ENCODE assay signal across 19 cellular contexts in genomic region chr2:200913654-200914053, GRCh38. TPM values are rescaled to one million over a fixed set of nuclear protein-coding genes. Genes with fewer than 3 reads are reported as not detected.
DNase-seq lines count a peak whose midpoint lies in the region; ATAC-seq, FAIRE-seq and TF ChIP-seq lines count a peak whose summit lies in the region.
"Had no signal": no experiment of that assay in that cellular context is flagged by ENCODE, and none has a peak within 500 bp of the region (broad histone marks: within the 10 kb centered on the region; RNA-seq: fewer than 3 reads in every experiment).

No MANE protein-coding gene starts in this region.

- H3K79me2 ChIP-seq in GM23248 (ENCODE audit: insufficient read depth) (no peaks in the 10 kb centered on the region), astrocyte (ENCODE audit: insufficient read depth, low read length) (no peaks in the 10 kb centered on the region)

- peak; percentile 72 for DNase-seq in AG08395 (ENCODE audit: low spot score)
- DNase-seq in GM23248 = peak; percentile 82
- peak; percentile 60 for DNase-seq in astrocyte (ENCODE audit: low read depth)
- DNase-seq in kidney glomerular epithelial cell (lab: John Stamatoyannopoulos, UW) = peak; percentile 37
- DNase-seq in activated CD4-positive, alpha-beta T cell treated with anti-CD3 and anti-CD28 coated beads for 48 hours = no peak
- DNase-seq in esophagus muscularis mucosa (ENCODE audit: extremely low spot score) = no peak
- DNase-seq in BE2C = no peak
- DNase-seq: activated CD8-positive, alpha-beta memory T cell treated with anti-CD3 and anti-CD28 coated beads, Interleukin-2, amount 50 U/mL, for 48 hours; activated naive CD8-positive, alpha-beta T cell treated with anti-CD3 and anti-CD28 coated beads, Interleukin-2, amount 50 U/mL, for 24 hours; islet precursor cell; NCI-H1092 treated with DMSO at 0.1 percent for 48 hours; NCI-H2227 treated with DMSO at 0.1 percent for 48 hours; psoas muscle; stimulated activated CD4-positive, alpha-beta T cell treated with anti-CD3 and anti-CD28 coated beads, Interleukin-1b, Interleukin-23, amount 100 ng/mL, for 48 hours; stimulated activated CD8-positive, alpha-beta memory T cell treated with anti-CD3 and anti-CD28 coated beads, Interleukin-4, amount 100 ng/mL, for 48 hours had no signal

- H3K27ac ChIP-seq in GM23248 (peak overlapping the region; percentile 76), astrocyte (ENCODE audit: low read depth, low read length) (no peak overlapping the region), esophagus muscularis mucosa (replicated peaks in 1 of 4) (no peak overlapping the region)
- H3K27ac ChIP-seq: psoas muscle, tibial nerve had no signal

- intact Hi-C loops in esophagus muscularis mucosa (cut with DNase I) = no loop called here

- FAIRE-seq in astrocyte (lab: Jason Lieb, UNC) = no peak
- FAIRE-seq: GM19239 had no signal

- H3K36me3 ChIP-seq in GM23248 (ENCODE audit: low read depth) (peaks cover 27% of the 10 kb centered on the region), astrocyte (ENCODE audit: insufficient read depth, low read length) (peaks cover 31% of the 10 kb centered on the region), esophagus muscularis mucosa (peaks cover 52 to 95% (median 71%) of the 10 kb centered on the region in 4 donors), BE2C (peaks cover 65% of the 10 kb centered on the region)

- no peaks in the 10 kb centered on the region for H3K9me2 ChIP-seq in GM23248 (ENCODE audit: insufficient read depth)

- H3K36me3 Mint-ChIP-seq in astrocyte (ENCODE audit: low read depth, unreplicated experiment) = peaks cover 7% of the 10 kb centered on the region

- TF ChIP-seq POLR2A in esophagus muscularis mucosa (IDR thresholded peaks at IDR 0.05; ENCODE audit: low read depth) = no peak

- H3K4me1 ChIP-seq in GM23248 (ENCODE audit: insufficient read depth) (peaks cover 14% of the 10 kb centered on the region), astrocyte (ENCODE audit: insufficient read depth, low read length) (no peaks in the 10 kb centered on the region), esophagus muscularis mucosa (no peaks in the 10 kb centered on the region), BE2C (no peaks in the 10 kb centered on the region)
- H3K4me1 ChIP-seq: psoas muscle, tibial nerve had no signal

- no peak overlapping the region for H3K4me3 Mint-ChIP-seq in astrocyte (ENCODE audit: unreplicated experiment)
- H3K4me3 Mint-ChIP-seq: activated naive CD8-positive, alpha-beta T cell treated with anti-CD3 and anti-CD28 coated beads, Interleukin-2, amount 50 U/mL, for 24 hours; CD14-positive monocyte had no signal

- no peak for TF ChIP-seq EP300 in esophagus muscularis mucosa (IDR thresholded peaks at IDR 0.05)

- ATAC-seq in GM21786 (IDR thresholded peaks at IDR 0.05; ENCODE audit: unreplicated experiment) = no peak
- ATAC-seq: activated naive CD8-positive, alpha-beta T cell treated with anti-CD3 and anti-CD28 coated beads, Interleukin-2, amount 50 U/mL, for 24 hours; psoas muscle had no signal

- no peaks in the 10 kb centered on the region for H3K27me3 Mint-ChIP-seq in astrocyte (ENCODE audit: low read depth, unreplicated experiment)
- H3K27me3 Mint-ChIP-seq: activated naive CD8-positive, alpha-beta T cell treated with anti-CD3 and anti-CD28 coated beads, Interleukin-2, amount 50 U/mL, for 24 hours had no signal

- H3K9me3 ChIP-seq in GM23248 (ENCODE audit: low read depth) = no peaks in the 10 kb centered on the region
- H3K9me3 ChIP-seq in astrocyte (ENCODE audit: insufficient read depth, low read depth, low read length) = no peaks in the 10 kb centered on the region
- no peaks in the 10 kb centered on the region for H3K9me3 ChIP-seq in esophagus muscularis mucosa
- H3K9me3 ChIP-seq in BE2C = no peaks in the 10 kb centered on the region
- H3K9me3 ChIP-seq: psoas muscle, tibial nerve had no signal

- H3F3A ChIP-seq in GM23248 (ENCODE audit: insufficient read depth) = peaks cover 28% of the 10 kb centered on the region

- H3K9ac ChIP-seq in GM23248 (peak overlapping the region; percentile 51), astrocyte (ENCODE audit: low read length) (peak overlapping the region; percentile 9)

- peak overlapping the region; percentile 91 for H3K27ac Mint-ChIP-seq in astrocyte (ENCODE audit: unreplicated experiment)

- H3K4me1 Mint-ChIP-seq in astrocyte (ENCODE audit: low read depth, unreplicated experiment) = peaks cover 9% of the 10 kb centered on the region
- H3K4me1 Mint-ChIP-seq: activated naive CD8-positive, alpha-beta T cell treated with anti-CD3 and anti-CD28 coated beads, Interleukin-2, amount 50 U/mL, for 24 hours; CD14-positive monocyte had no signal

- H3K9me3 Mint-ChIP-seq in astrocyte (ENCODE audit: unreplicated experiment) = no peaks in the 10 kb centered on the region
- H3K9me3 Mint-ChIP-seq: activated naive CD8-positive, alpha-beta T cell treated with anti-CD3 and anti-CD28 coated beads, Interleukin-2, amount 50 U/mL, for 24 hours had no signal

- H3K4me2 ChIP-seq in GM23248 (ENCODE audit: unreplicated experiment) (peak overlapping the region; percentile 18), astrocyte (ENCODE audit: low read length) (no peak overlapping the region)

- H4K20me1 ChIP-seq in GM23248 (ENCODE audit: insufficient read depth) (no peaks in the 10 kb centered on the region), astrocyte (ENCODE audit: insufficient read depth, low read length) (no peaks in the 10 kb centered on the region)

- in situ Hi-C loops in GM23248 (cut with MboI) = no loop called here

- H3K27me3 ChIP-seq in GM23248 (replicated peaks; ENCODE audit: insufficient read depth) (no peaks in the 10 kb centered on the region), astrocyte (ENCODE audit: insufficient read depth, low read length) (no peaks in the 10 kb centered on the region), esophagus muscularis mucosa (no peaks in the 10 kb centered on the region), BE2C (no peaks in the 10 kb centered on the region)
- H3K27me3 ChIP-seq: tibial nerve had no signal

- H3K4me3 ChIP-seq in GM23248 = no peak overlapping the region
- H3K4me3 ChIP-seq in astrocyte (ENCODE audit: insufficient read depth, low read depth, low read length) = no peak overlapping the region
- H3K4me3 ChIP-seq in esophagus muscularis mucosa = no peak overlapping the region
- no peak overlapping the region for H3K4me3 ChIP-seq in BE2C (ENCODE audit: low read depth, low read length)
- H3K4me3 ChIP-seq: psoas muscle, tibial nerve had no signal

- H2AFZ ChIP-seq in GM23248 = no peak overlapping the region
- H2AFZ ChIP-seq in astrocyte (ENCODE audit: low read depth, low read length) = no peak overlapping the region

- no peak for TF ChIP-seq CTCF in astrocyte (IDR thresholded peaks at IDR 0.05; ENCODE audit: insufficient read depth, low read depth, low read length)
- no peak for TF ChIP-seq CTCF in esophagus muscularis mucosa (IDR thresholded peaks at IDR 0.05)
- TF ChIP-seq CTCF in BE2C (IDR thresholded peaks at IDR 0.05; ENCODE audit: low read depth, low read length) = no peak

RNA-seq across cellular contexts. Expression of gene NIF3L1, which starts 24.5 kb away (rescaled TPM):
- total RNA-seq in GM23248 (2014; rRNA removed; shearing (Covaris generic)) = 17.1 and 21.5 TPM in 2 replicates
- 26.7 and 29.4 TPM in 2 replicates for polyA plus RNA-seq in GM23248 (2016; fragmentation: Nextera tagmentation; extraction: Ambion mirVana)
- total RNA-seq in astrocyte = 17.4 and 17.8 TPM in 2 replicates
- 10 to 100 TPM; 11.8 to 21.1 (median 15.5) TPM for total RNA-seq in esophagus muscularis mucosa
- polyA plus RNA-seq in BE2C (2012; ENCODE audit: insufficient read depth, insufficient read length, low read depth) = 70.1 TPM

RNA-seq across cellular contexts. Expression of gene PPIL3, which starts 24.8 kb away (rescaled TPM):
- 39.6 and 53.2 TPM in 2 replicates for total RNA-seq in GM23248 (2014; rRNA removed; shearing (Covaris generic))
- polyA plus RNA-seq in GM23248 (2016; fragmentation: Nextera tagmentation; extraction: Ambion mirVana) = 37.8 and 41.6 TPM in 2 replicates
- 34.6 and 34.8 TPM in 2 replicates for total RNA-seq in astrocyte
- 10 to 100 TPM in 3 of 4 donors, 1 to 10 TPM in 1; 6.9 to 16.3 (median 13.4) TPM for total RNA-seq in esophagus muscularis mucosa
- polyA plus RNA-seq in BE2C (2012; ENCODE audit: insufficient read depth, insufficient read length, low read depth) = 21.0 TPM

RNA-seq across cellular contexts. Expression of gene CLK1, which starts 49.2 kb away (rescaled TPM):
- total RNA-seq in GM23248 (2014; rRNA removed; shearing (Covaris generic)) = 32.4 and 52.7 TPM in 2 replicates
- 30.0 and 33.5 TPM in 2 replicates for polyA plus RNA-seq in GM23248 (2016; fragmentation: Nextera tagmentation; extraction: Ambion mirVana)
- total RNA-seq in astrocyte (46.2 and 48.9 TPM in 2 replicates), esophagus muscularis mucosa (100 to 1,000 TPM in 3 of 4 donors, 10 to 100 TPM in 1; 94.3 to 177 (median 108) TPM)
- 56.3 TPM for polyA plus RNA-seq in BE2C (2012; ENCODE audit: insufficient read depth, insufficient read length, low read depth)

RNA-seq across cellular contexts. Expression of gene ORC2, which starts 49.8 kb away (rescaled TPM):
- total RNA-seq in GM23248 (2014; rRNA removed; shearing (Covaris generic)) = 8.1 and 8.8 TPM in 2 replicates
- polyA plus RNA-seq in GM23248 (2016; fragmentation: Nextera tagmentation; extraction: Ambion mirVana) = 5.4 and 8.0 TPM in 2 replicates
- 25.4 and 25.5 TPM in 2 replicates for total RNA-seq in astrocyte
- 10 to 100 TPM in 2 of 4 donors, 1 to 10 TPM in 2; 9.4 to 15.0 (median 10.8) TPM for total RNA-seq in esophagus muscularis mucosa
- polyA plus RNA-seq in BE2C (2012; ENCODE audit: insufficient read depth, insufficient read length, low read depth) = 15.9 TPM

Comparison
In these comparisons a context has a peak if more than half of its experiments do, and no peak if none do; other contexts are left out.
1. DNase-seq: peak in AG08395 (single experiment), GM23248 (single experiment), astrocyte (single experiment) and kidney glomerular epithelial cell (single experiment); none in activated CD4-positive, alpha-beta T cell treated with anti-CD3 and anti-CD28 coated beads for 48 hours (single experiment), esophagus muscularis mucosa (single experiment) and BE2C (single experiment).